24 cellular contexts compared by ENCODE assay signal in genomic region chr9:131524578-131525315, GRCh38. TPM values are rescaled to one million over a fixed set of nuclear protein-coding genes. Genes with fewer than 3 reads are reported as not detected.
DNase-seq lines count a peak whose midpoint lies in the region; ATAC-seq and TF ChIP-seq lines count a peak whose summit lies in the region.
"Had no signal": no experiment of that assay in that cellular context is flagged by ENCODE, and none has a peak within 500 bp of the region (broad histone marks: within the 10 kb centered on the region; RNA-seq: fewer than 3 reads in every experiment).

No MANE protein-coding gene starts in this region.

- H4K91ac ChIP-seq in trophoblast cell (ENCODE audit: low read depth, low read length) = no peak overlapping the region

- H3K79me1 ChIP-seq in trophoblast cell (ENCODE audit: low read length) = peaks cover 3% of the 10 kb centered on the region

- WGBS in trophoblast cell (ENCODE audit: extremely low coverage, insufficient coverage, insufficient read length) = no CpG with 5 or more reads among the region's 23 CpGs

- H3K18ac ChIP-seq in trophoblast cell (ENCODE audit: low read length) = no peak overlapping the region

- peaks cover 8% of the 10 kb centered on the region for H3K9me3 ChIP-seq in trophoblast cell (ENCODE audit: insufficient read depth, low read depth, low read length)
- H3K9me3 ChIP-seq: adrenal gland, BE2C, mucosa of descending colon, Peyer's patch, suprapubic skin had no signal

- no peak overlapping the region for H3K23ac ChIP-seq in trophoblast cell (ENCODE audit: low read length)

- H3K4me3 ChIP-seq in dorsolateral prefrontal cortex = no peak overlapping the region
- H3K4me3 ChIP-seq in trophoblast cell (ENCODE audit: low read depth, low read length) = no peak overlapping the region
- H3K4me3 ChIP-seq: adrenal gland, mucosa of descending colon, Peyer's patch, suprapubic skin had no signal

- no peaks in the 10 kb centered on the region for H3K27me3 Mint-ChIP-seq in activated T-helper 17 cell treated with anti-CD3 and anti-CD28 coated beads, Interleukin-2, amount 50 U/mL, for 72 hours

- no peak overlapping the region for H3K27ac Mint-ChIP-seq in activated T-helper 17 cell treated with anti-CD3 and anti-CD28 coated beads, Interleukin-2, amount 50 U/mL, for 72 hours

- DNase-seq in EL = peak; percentile 43
- DNase-seq in M059J (ENCODE audit: low read depth) = peak; percentile 71
- DNase-seq in dorsolateral prefrontal cortex = no peak
- no peak for DNase-seq in trophoblast cell
- DNase-seq: activated CD4-positive, alpha-beta T cell treated with anti-CD3 and anti-CD28 coated beads, Interleukin-2, amount 50 U/mL, for 1 hour; activated T-cell treated with anti-CD3 and anti-CD28 coated beads, Interleukin-2, amount 50 U/mL, for 1 hour; adrenal gland; BE2C; DMS153; foreskin keratinocyte; Kasumi-1; left colon; mucosa of descending colon; NCI-H1417; NCI-H2171; occipital lobe; Peyer's patch; stimulated activated CD4-positive, alpha-beta T cell treated with anti-CD3 and anti-CD28 coated beads, Interleukin-4, amount 100 ng/mL, for 1 hour had no signal

- peaks cover 6 to 9% of the 10 kb centered on the region in 2 experiments for H3K4me1 ChIP-seq in trophoblast cell (ENCODE audit: control insufficient read depth in 1 of 2, insufficient read depth in 2 of 2, low read length in 2 of 2)
- H3K4me1 ChIP-seq: BE2C, foreskin keratinocyte had no signal

- H3K79me2 ChIP-seq in trophoblast cell (ENCODE audit: control insufficient read depth, insufficient read depth, low read length, poor library complexity) = no peaks in the 10 kb centered on the region

- H2AK5ac ChIP-seq in trophoblast cell (ENCODE audit: low read length) = peak overlapping the region; percentile 19

- no peaks in the 10 kb centered on the region for H3K9me3 Mint-ChIP-seq in activated T-helper 17 cell treated with anti-CD3 and anti-CD28 coated beads, Interleukin-2, amount 50 U/mL, for 72 hours

- no peaks in the 10 kb centered on the region for H3K27me3 ChIP-seq in dorsolateral prefrontal cortex
- H3K27me3 ChIP-seq in trophoblast cell (ENCODE audit: insufficient read depth, low read length) = no peaks in the 10 kb centered on the region
- H3K27me3 ChIP-seq: adrenal gland, BE2C, foreskin keratinocyte, Peyer's patch, suprapubic skin had no signal

- intact Hi-C loops in dorsolateral prefrontal cortex (cut with DNase I) = loop anchor here in 1 of 2 donors (10.0 kb wide), 2 partner anchors 220 to 830 kb away; partner anchors contain the start of genes RAPGEF1 and SETX

- H2BK120ac ChIP-seq in trophoblast cell (ENCODE audit: insufficient read depth, low read length, poor library complexity) = no peak overlapping the region

- ATAC-seq in SK-N-SH treated with all-trans-retinoic acid at 6 μM for 48 hours = no peak
- no peak for ATAC-seq in activated T-helper 17 cell treated with anti-CD3 and anti-CD28 coated beads, Interleukin-2, amount 50 U/mL, for 72 hours (replicated peaks)
- ATAC-seq in HG03439 (IDR thresholded peaks at IDR 0.05; ENCODE audit: unreplicated experiment) = no peak
- ATAC-seq: foreskin keratinocyte had no signal

- H3K36me3 ChIP-seq in trophoblast cell (ENCODE audit: control insufficient read depth in 1 of 2, insufficient read depth in 2 of 2, low read length in 2 of 2) = peaks cover 85 to 91% of the 10 kb centered on the region in 2 experiments

- H3K36me3 Mint-ChIP-seq in activated T-helper 17 cell treated with anti-CD3 and anti-CD28 coated beads, Interleukin-2, amount 50 U/mL, for 72 hours (ENCODE audit: low read depth) = peaks cover 88% of the 10 kb centered on the region

- H2BK12ac ChIP-seq in trophoblast cell (ENCODE audit: low read length) = no peak overlapping the region

- H2BK5ac ChIP-seq in trophoblast cell (ENCODE audit: low read depth, low read length, poor library complexity) = no peak overlapping the region

- H3K4me2 ChIP-seq in trophoblast cell (ENCODE audit: low read length) = no peak overlapping the region

- H3K4me1 Mint-ChIP-seq in activated T-helper 17 cell treated with anti-CD3 and anti-CD28 coated beads, Interleukin-2, amount 50 U/mL, for 72 hours = peaks cover 4% of the 10 kb centered on the region

- H3K27ac ChIP-seq in dorsolateral prefrontal cortex = peak overlapping the region in 31 of 59 donors; percentile 1 to 88 (median 64)
- H3K27ac ChIP-seq in trophoblast cell (ENCODE audit: low read depth, low read length) = no peak overlapping the region
- H3K27ac ChIP-seq: adrenal gland, foreskin keratinocyte, Peyer's patch, suprapubic skin had no signal

- H3K4ac ChIP-seq in trophoblast cell (ENCODE audit: low read depth, low read length) = no peak overlapping the region

- no peak for TF ChIP-seq CTCF in dorsolateral prefrontal cortex (IDR thresholded peaks at IDR 0.05 in 54 of 56, conservative IDR thresholded peaks at IDR 0.05 in 2 of 56; ENCODE audit: low read depth in 1 of 56, partially characterized antibody in 56 of 56)

- H2AFZ ChIP-seq in trophoblast cell (ENCODE audit: insufficient read depth, low read length, poor library complexity) = no peak overlapping the region

- no peak overlapping the region for H4K8ac ChIP-seq in trophoblast cell (ENCODE audit: low read depth, low read length)

- H3K14ac ChIP-seq in trophoblast cell (ENCODE audit: low read length) = no peak overlapping the region

- H4K12ac ChIP-seq in trophoblast cell (ENCODE audit: low read depth, low read length) = no peak overlapping the region

- H3K4me3 Mint-ChIP-seq in activated T-helper 17 cell treated with anti-CD3 and anti-CD28 coated beads, Interleukin-2, amount 50 U/mL, for 72 hours = no peak overlapping the region

- no peak overlapping the region for H3K9ac ChIP-seq in trophoblast cell (ENCODE audit: low read length)

TF ChIP-seq in SK-N-SH treated with all-trans-retinoic acid at 6 μM for 48 hours, 23 proteins besides CTCF, POLR2A, EP300 and RAD21:
- no peak for TF ChIP-seq ESRRG (CRISPR knock-in tag; IDR thresholded peaks at IDR 0.05)

RNA-seq across cellular contexts. Expression of gene UCK1, which starts 6.3 kb away (rescaled TPM):
- 37.3 and 44.0 TPM in 2 replicates for total RNA-seq in M059J (2014; rRNA removed; shearing (Covaris generic))
- 10 to 100 TPM; 29.3 to 64.4 (median 39.2) TPM for total RNA-seq in dorsolateral prefrontal cortex
- 15.9 and 16.3 TPM in 2 replicates for polyA plus RNA-seq in trophoblast cell (2013)
- 10 to 100 TPM; 22.1 to 23.7 TPM for total RNA-seq in activated T-helper 17 cell treated with anti-CD3 and anti-CD28 coated beads, Interleukin-2, amount 50 U/mL, for 72 hours

RNA-seq across cellular contexts. Expression of gene PRRT1B, which starts 20.6 kb away (rescaled TPM):
- not detected in 2 replicates for total RNA-seq in M059J (2014; rRNA removed; shearing (Covaris generic))
- under 1 TPM in 4 of 120 experiments, not detected in 116; 0.36 to 0.59 (median 0.44) TPM for total RNA-seq in dorsolateral prefrontal cortex
- 2.8 and 3.0 TPM in 2 replicates for polyA plus RNA-seq in trophoblast cell (2013)
- total RNA-seq in activated T-helper 17 cell treated with anti-CD3 and anti-CD28 coated beads, Interleukin-2, amount 50 U/mL, for 72 hours = not detected
- total RNA-seq: adrenal gland, cerebellum, foreskin keratinocyte, occipital lobe, skeletal muscle tissue, suprapubic skin had no signal
- polyA plus RNA-seq: adrenal gland, foreskin keratinocyte had no signal

RNA-seq across cellular contexts. Expression of gene POMT1, which starts 22.0 kb away (rescaled TPM):
- total RNA-seq in M059J (2014; rRNA removed; shearing (Covaris generic)) = 22.8 and 28.4 TPM in 2 replicates
- total RNA-seq in dorsolateral prefrontal cortex = 100 to 1,000 TPM in 1 of 120 experiments, 10 to 100 TPM in 119; 34.7 to 106 (median 58.6) TPM
- polyA plus RNA-seq in trophoblast cell (2013) = 25.6 and 26.3 TPM in 2 replicates
- total RNA-seq in activated T-helper 17 cell treated with anti-CD3 and anti-CD28 coated beads, Interleukin-2, amount 50 U/mL, for 72 hours = 10 to 100 TPM; 51.3 to 73.7 TPM

Comparison
In these comparisons a context has a peak if more than half of its experiments do, and no peak if none do; other contexts are left out.
1. DNase-seq: peak in EL (single experiment) and M059J (single experiment); none in dorsolateral prefrontal cortex (0 of 10) and trophoblast cell (0 of 2).